In the genomic region with DNA sequence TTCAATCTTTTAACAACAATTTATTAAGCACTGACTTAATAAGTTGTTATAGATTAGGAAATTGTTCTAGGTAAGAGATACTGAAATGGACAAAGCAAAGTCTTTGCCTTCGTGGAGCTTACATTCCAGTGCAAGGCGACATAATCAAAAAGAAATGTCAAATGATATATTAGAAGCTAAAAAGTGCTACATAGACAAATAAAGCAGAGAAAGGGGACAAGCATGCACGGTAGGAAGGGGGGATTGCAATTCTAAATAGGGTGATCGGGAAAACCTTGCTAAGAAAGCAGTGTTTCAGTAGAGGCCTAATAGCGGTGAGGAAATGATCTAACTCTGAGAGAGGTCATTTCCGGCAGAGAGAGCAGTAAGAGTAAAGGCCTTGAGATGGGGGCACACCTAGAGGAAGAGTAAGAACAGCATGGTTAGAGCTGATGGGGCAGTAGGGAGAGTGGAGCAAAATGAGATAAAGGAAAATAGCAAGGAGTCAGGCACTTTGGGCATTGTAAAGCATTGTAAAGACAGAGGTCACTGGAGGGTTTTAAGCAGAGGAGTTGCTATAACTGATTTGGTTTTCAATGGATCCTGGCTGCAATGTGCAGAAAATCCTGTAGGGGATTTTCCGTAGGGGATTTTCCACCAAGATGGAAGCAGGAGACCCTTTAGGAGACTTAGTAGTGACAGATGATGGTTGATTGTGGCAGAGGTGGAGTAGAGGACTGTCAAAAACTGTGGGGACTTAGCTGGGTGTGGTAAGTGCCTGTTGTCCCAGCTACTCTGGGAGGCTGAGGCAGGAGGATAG, we compare ENCODE assay signal across 28 cellular contexts.
"Had no signal": no experiment of that assay in that cellular context is flagged by ENCODE, and none has a peak within 500 bp of the region (broad histone marks: within the 10 kb centered on the region; RNA-seq: fewer than 3 reads in every experiment).

No MANE protein-coding gene starts in this region.

- H3K36me3 Mint-ChIP-seq: activated CD8-positive, alpha-beta memory T cell treated with anti-CD3 and anti-CD28 coated beads, Interleukin-2, amount 10 ng/mL, durations not matched to agents 7 days and 5 days; activated naive CD4-positive, alpha-beta T cell treated with anti-CD3 and anti-CD28 coated beads, Interleukin-2, amount 50 U/mL, for 24 hours; brain; memory B cell; stimulated activated naive B cell treated with anti-CD40 and anti-IgM and Interleukin-4, amounts not matched to agents 10 μg/mL and 1 μg/mL and 100 μg/mL, for 72 hours had no signal

- H3K9me3 Mint-ChIP-seq: activated CD4-positive, alpha-beta T cell treated with anti-CD3 and anti-CD28 coated beads, Interleukin-2, amount 10 ng/mL, durations not matched to agents 24 days and 14 days; activated CD8-positive, alpha-beta T cell treated with anti-CD3 and anti-CD28 coated beads for 36 hours; activated naive CD4-positive, alpha-beta T cell treated with anti-CD3 and anti-CD28 coated beads, Interleukin-2, amount 50 U/mL, for 24 hours; central memory CD8-positive, alpha-beta T cell; memory B cell had no signal

- H3K27ac Mint-ChIP-seq: activated CD4-positive, alpha-beta T cell treated with anti-CD3 and anti-CD28 coated beads, Interleukin-2, amount 10 ng/mL, durations not matched to agents 24 days and 14 days; activated CD8-positive, alpha-beta memory T cell treated with anti-CD3 and anti-CD28 coated beads, Interleukin-2, amount 10 ng/mL, durations not matched to agents 7 days and 5 days; activated CD8-positive, alpha-beta T cell treated with anti-CD3 and anti-CD28 coated beads for 36 hours; activated naive CD4-positive, alpha-beta T cell treated with anti-CD3 and anti-CD28 coated beads, Interleukin-2, amount 50 U/mL, for 24 hours; brain; memory B cell; nephron progenitor cell; stimulated activated naive B cell treated with anti-CD40 and anti-IgM and Interleukin-4, amounts not matched to agents 10 μg/mL and 1 μg/mL and 100 μg/mL, for 72 hours had no signal

- H3K27me3 Mint-ChIP-seq: brain had no signal

- ATAC-seq: activated CD4-positive, CD25-positive, alpha-beta regulatory T cell treated with anti-CD3 and anti-CD28 coated beads, Interleukin-2, amount 50 U/mL, for 24 hours; activated CD8-positive, alpha-beta memory T cell treated with anti-CD3 and anti-CD28 coated beads, Interleukin-2, amount 10 ng/mL, durations not matched to agents 7 days and 5 days; activated CD8-positive, alpha-beta T cell treated with anti-CD3 and anti-CD28 coated beads for 36 hours; gastrocnemius medialis; left colon; mucosa of descending colon; sciatic nerve; stimulated activated naive B cell treated with anti-CD40 and anti-IgM and Interleukin-4, amounts not matched to agents 10 μg/mL and 1 μg/mL and 100 μg/mL, for 72 hours had no signal

- H3K36me3 ChIP-seq: esophagus squamous epithelium, gastrocnemius medialis, transverse colon, uterus had no signal

- H3K4me3 Mint-ChIP-seq: activated CD4-positive, alpha-beta T cell treated with anti-CD3 and anti-CD28 coated beads, Interleukin-2, amount 10 ng/mL, durations not matched to agents 24 days and 14 days; activated CD8-positive, alpha-beta memory T cell treated with anti-CD3 and anti-CD28 coated beads, Interleukin-2, amount 10 ng/mL, durations not matched to agents 7 days and 5 days; activated CD8-positive, alpha-beta T cell treated with anti-CD3 and anti-CD28 coated beads for 36 hours; activated naive CD4-positive, alpha-beta T cell treated with anti-CD3 and anti-CD28 coated beads, Interleukin-2, amount 50 U/mL, for 24 hours; brain; central memory CD8-positive, alpha-beta T cell; memory B cell; nephron progenitor cell; stimulated activated naive B cell treated with anti-CD40 and anti-IgM and Interleukin-4, amounts not matched to agents 10 μg/mL and 1 μg/mL and 100 μg/mL, for 72 hours had no signal

- H2AFZ ChIP-seq: parathyroid adenoma had no signal

- H3K9me3 ChIP-seq: esophagus squamous epithelium, gastrocnemius medialis, mucosa of descending colon, transverse colon, uterus had no signal

- DNase-seq: activated CD4-positive, alpha-beta T cell treated with anti-CD3 and anti-CD28 coated beads, Interleukin-2, amount 10 ng/mL, durations not matched to agents 24 days and 14 days; activated CD8-positive, alpha-beta memory T cell treated with anti-CD3 and anti-CD28 coated beads, Interleukin-2, amount 10 ng/mL, durations not matched to agents 7 days and 5 days; activated CD8-positive, alpha-beta T cell treated with anti-CD3 and anti-CD28 coated beads for 36 hours; activated gamma-delta T cell; activated T-cell treated with anti-CD3 and anti-CD28 coated beads for 4 hours; aorta; effector memory CD4-positive, alpha-beta T cell; esophagus squamous epithelium; gastrocnemius medialis; head of caudate nucleus; hypothalamus; islet precursor cell; left colon; mucosa of descending colon; nephron progenitor cell; nucleus accumbens; small intestine; stimulated activated CD4-positive, alpha-beta T cell treated with anti-CD3 and anti-CD28 coated beads, Interleukin-2, amount 100 ng/mL, for 24 hours; stimulated activated naive B cell treated with anti-CD40 and anti-IgM and Interleukin-4, amounts not matched to agents 10 μg/mL and 1 μg/mL and 100 μg/mL, for 72 hours; transverse colon; uterus had no signal

- H3K79me2 ChIP-seq: parathyroid adenoma had no signal

- H3K27me3 ChIP-seq: esophagus squamous epithelium, gastrocnemius medialis, transverse colon, uterus had no signal

- H3K4me1 Mint-ChIP-seq: activated CD4-positive, alpha-beta T cell treated with anti-CD3 and anti-CD28 coated beads, Interleukin-2, amount 10 ng/mL, durations not matched to agents 24 days and 14 days; activated naive CD4-positive, alpha-beta T cell treated with anti-CD3 and anti-CD28 coated beads, Interleukin-2, amount 50 U/mL, for 24 hours; central memory CD8-positive, alpha-beta T cell; memory B cell; stimulated activated naive B cell treated with anti-CD40 and anti-IgM and Interleukin-4, amounts not matched to agents 10 μg/mL and 1 μg/mL and 100 μg/mL, for 72 hours had no signal

- H3K9ac ChIP-seq: parathyroid adenoma had no signal

- H3K4me1 ChIP-seq: gastrocnemius medialis, parathyroid adenoma, transverse colon, uterus had no signal

- H3K27ac ChIP-seq: esophagus squamous epithelium, gastrocnemius medialis, parathyroid adenoma, transverse colon, uterus had no signal

- H3K4me3 ChIP-seq: esophagus squamous epithelium, gastrocnemius medialis, mucosa of descending colon, transverse colon, uterus had no signal
